ENCODE assay signal across 17 cellular contexts in genomic region chr6:124958759-124959354, GRCh38. TPM values are rescaled to one million over a fixed set of nuclear protein-coding genes. Genes with fewer than 3 reads are reported as not detected.
DNase-seq lines count a peak whose midpoint lies in the region; ATAC-seq, FAIRE-seq and TF ChIP-seq lines count a peak whose summit lies in the region.
"Had no signal": no experiment of that assay in that cellular context is flagged by ENCODE, and none has a peak within 500 bp of the region (broad histone marks: within the 10 kb centered on the region; RNA-seq: fewer than 3 reads in every experiment).

No MANE protein-coding gene starts in this region.

- CTCF ChIA-PET in mammary epithelial cell (lab: Charles Lee; ENCODE audit: low non-redundant PET), result no interaction called here
- CTCF ChIA-PET in CD8-positive, alpha-beta memory T cell (lab: Charles Lee), result no interaction called here

- H3K27me3 Mint-ChIP-seq in CD8-positive, alpha-beta memory T cell, result peaks cover 22 to 35% of the 10 kb centered on the region in 2 donors

- H3K9me3 ChIP-seq in mammary epithelial cell (replicated peaks; ENCODE audit: insufficient read depth, low read length), result no peaks in the 10 kb centered on the region
- no peaks in the 10 kb centered on the region for H3K9me3 ChIP-seq in CD8-positive, alpha-beta memory T cell (ENCODE audit: low read length)
- H3K9me3 ChIP-seq: MG63 had no signal

- H3K4me3 Mint-ChIP-seq in CD8-positive, alpha-beta memory T cell, result no peak overlapping the region
- H3K4me3 Mint-ChIP-seq: naive thymus-derived CD4-positive, alpha-beta T cell had no signal

- H3K4me2 ChIP-seq in mammary epithelial cell (ENCODE audit: insufficient read depth, low read depth, low read length), result peak overlapping the region; percentile 71

- DNase-seq in D721Med (ENCODE audit: insufficient read length, low spot score) (no peak), HT1080 (ENCODE audit: low read depth) (peak; percentile 83), mammary epithelial cell (peak; percentile 78), kidney glomerular epithelial cell (lab: John Stamatoyannopoulos, UW) (peak; percentile 72)
- DNase-seq in activated CD8-positive, alpha-beta memory T cell treated with anti-CD3 and anti-CD28 coated beads, Interleukin-2, amount 50 U/mL, for 48 hours, result no peak
- no peak for DNase-seq in CD8-positive, alpha-beta memory T cell
- DNase-seq: activated gamma-delta T cell; aorta; MG63; naive thymus-derived CD4-positive, alpha-beta T cell; NCI-H1930; NCI-H524 had no signal

- no peak overlapping the region for H3K27ac Mint-ChIP-seq in CD8-positive, alpha-beta memory T cell
- H3K27ac Mint-ChIP-seq: naive thymus-derived CD4-positive, alpha-beta T cell had no signal

- H3K27ac ChIP-seq in mammary epithelial cell (ENCODE audit: insufficient read depth, low read depth, low read length), result peak overlapping the region; percentile 43
- no peak overlapping the region for H3K27ac ChIP-seq in CD8-positive, alpha-beta memory T cell (ENCODE audit: low read depth, low read length)

- H4K20me1 ChIP-seq in mammary epithelial cell (ENCODE audit: insufficient read depth, low read length), result no peaks in the 10 kb centered on the region

- no peak overlapping the region for H3K9ac ChIP-seq in mammary epithelial cell (ENCODE audit: insufficient read depth, low read length)

- peaks cover 48% of the 10 kb centered on the region for H3K79me2 ChIP-seq in mammary epithelial cell (ENCODE audit: insufficient read depth, low read length)

- TF ChIP-seq CTCF in D721Med (IDR thresholded peaks at IDR 0.05; ENCODE audit: insufficient read depth, missing control alignments) (no peak), mammary epithelial cell (conservative IDR thresholded peaks at IDR 0.05 in 1 of 2, IDR thresholded peaks at IDR 0.05 in 1 of 2; ENCODE audit: extremely low read depth in 1 of 2, insufficient read depth in 1 of 2, low read depth in 1 of 2, low read length in 2 of 2) (no peak)

- dilution Hi-C loops in mammary epithelial cell (cut with HindIII; ENCODE audit: low sequenced_read_pairs), result loop anchor here (25.0 kb wide), 1 partner anchor 153 kb away; no protein-coding TSS in a partner anchor

- peak; percentile 70 for FAIRE-seq in D721Med (lab: Jason Lieb, UNC)
- FAIRE-seq: GM18507, GM19239 had no signal

- POLR2A ChIA-PET in CD8-positive, alpha-beta memory T cell (lab: Charles Lee), result no interaction called here

- peaks cover 38% of the 10 kb centered on the region for H3K4me1 ChIP-seq in mammary epithelial cell (ENCODE audit: insufficient read depth, low read length)
- no peaks in the 10 kb centered on the region for H3K4me1 ChIP-seq in CD8-positive, alpha-beta memory T cell (ENCODE audit: insufficient read depth, low read length)

- ATAC-seq in GM18909 (IDR thresholded peaks at IDR 0.05; ENCODE audit: poor library complexity, unreplicated experiment) (no peak), GM21381 (IDR thresholded peaks at IDR 0.05; ENCODE audit: unreplicated experiment) (no peak)
- ATAC-seq: naive thymus-derived CD4-positive, alpha-beta T cell had no signal

- WGBS in mammary epithelial cell (ENCODE audit: low coverage, missing lambda C conversion rate), result 22% methylated on average over 1 of the region's 1 CpG

- H3K4me1 Mint-ChIP-seq in CD8-positive, alpha-beta memory T cell, result peaks cover 9 to 13% (median 12%) of the 10 kb centered on the region in 3 donors

- intact Hi-C loops in mammary epithelial cell (cut with micrococcal nuclease), result no loop called here

- no peak overlapping the region for H2AFZ ChIP-seq in mammary epithelial cell (ENCODE audit: low read depth, low read length)

- H3K36me3 ChIP-seq in mammary epithelial cell (ENCODE audit: insufficient read depth, low read length), result no peaks in the 10 kb centered on the region
- no peaks in the 10 kb centered on the region for H3K36me3 ChIP-seq in CD8-positive, alpha-beta memory T cell (ENCODE audit: insufficient read depth, low read length)
- H3K36me3 ChIP-seq: MG63 had no signal

- no peaks in the 10 kb centered on the region for H3K27me3 ChIP-seq in mammary epithelial cell (ENCODE audit: insufficient read depth, low read length)
- no peaks in the 10 kb centered on the region for H3K27me3 ChIP-seq in CD8-positive, alpha-beta memory T cell (ENCODE audit: insufficient read depth, low read length, poor library complexity, severe bottlenecking)
- H3K27me3 ChIP-seq: MG63 had no signal

- no TSS peak for BruUV-seq in mammary epithelial cell (replicated peaks; lab: Mats Ljungman, UMichigan)

- peaks cover 0 to 2% (median 0%) of the 10 kb centered on the region in 3 donors for H3K36me3 Mint-ChIP-seq in CD8-positive, alpha-beta memory T cell
- H3K36me3 Mint-ChIP-seq: naive thymus-derived CD4-positive, alpha-beta T cell had no signal

- no peak overlapping the region for H3K4me3 ChIP-seq in mammary epithelial cell (replicated peaks in 1 of 3; ENCODE audit: insufficient read depth in 1 of 3, low read depth in 2 of 3, low read length in 3 of 3)
- H3K4me3 ChIP-seq in CD8-positive, alpha-beta memory T cell (ENCODE audit: low read length), result no peak overlapping the region
- H3K4me3 ChIP-seq: MG63 had no signal

- in situ Hi-C loops in mammary epithelial cell (cut with MboI; ENCODE audit: low sequenced_read_pairs in 2 of 2), result no loop called here

- peaks cover 2 to 6% (median 5%) of the 10 kb centered on the region in 5 donors for H3K9me3 Mint-ChIP-seq in CD8-positive, alpha-beta memory T cell

RNA-seq across cellular contexts. Expression of gene RNF217, which starts 3.4 kb away (rescaled TPM):
- 9.6 and 13.9 TPM in 2 replicates for total RNA-seq in HT1080 (2014; rRNA removed; shearing (Covaris generic))
- 6.1 and 6.6 TPM in 2 replicates for polyA plus RNA-seq in HT1080 (2015; cell fraction: cytosol; rRNA removed)
- polyA plus RNA-seq in HT1080 (2015; cell fraction: nucleus; rRNA removed), result 20.3 and 28.5 TPM in 2 replicates
- total RNA-seq in mammary epithelial cell, result 100 to 1,000 TPM in 1 of 2 donors, 10 to 100 TPM in 1; 53.9 to 103 TPM
- 25.5 TPM for polyA plus RNA-seq in mammary epithelial cell
- polyA minus RNA-seq in mammary epithelial cell, result 54.8 TPM
- under 1 TPM in 1 of 2 experiments, not detected in 1; 0.13 TPM for total RNA-seq in CD8-positive, alpha-beta memory T cell
- polyA plus RNA-seq in CD8-positive, alpha-beta memory T cell, result not detected
- total RNA-seq: HT-29 had no signal

Comparison
In these comparisons a context has a peak if more than half of its experiments do, and no peak if none do; other contexts are left out.
1. DNase-seq: peak in HT1080 (single experiment), mammary epithelial cell (single experiment) and kidney glomerular epithelial cell (single experiment); none in D721Med (single experiment), activated CD8-positive, alpha-beta memory T cell treated with anti-CD3 and anti-CD28 coated beads, Interleukin-2, amount 50 U/mL, for 48 hours (single experiment) and CD8-positive, alpha-beta memory T cell (0 of 5).